17 cellular contexts compared by ENCODE assay signal in the genomic region with DNA sequence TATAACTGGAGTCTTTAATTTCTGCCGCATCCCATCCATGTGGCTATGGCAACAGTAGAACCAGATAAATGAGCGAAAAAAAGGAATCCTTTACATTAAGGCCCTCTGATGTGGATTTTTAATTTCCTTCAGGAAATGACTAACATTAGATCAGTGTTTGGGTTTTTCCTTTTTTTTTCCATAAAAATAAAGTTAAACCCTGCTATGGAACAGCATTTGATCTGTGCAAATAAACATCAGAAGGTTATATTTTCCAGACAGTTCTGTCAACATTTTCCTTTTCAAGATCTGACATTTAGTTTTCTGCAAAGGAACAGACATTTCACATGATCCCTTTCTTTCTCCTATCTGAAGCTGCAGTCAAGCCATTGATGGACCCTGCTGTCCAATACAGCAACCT. TPM values are rescaled to one million over a fixed set of nuclear protein-coding genes. Genes with fewer than 3 reads are reported as not detected.
DNase-seq lines count a peak whose midpoint lies in the region; FAIRE-seq and TF ChIP-seq lines count a peak whose summit lies in the region.
"Had no signal": no experiment of that assay in that cellular context is flagged by ENCODE, and none has a peak within 500 bp of the region (broad histone marks: within the 10 kb centered on the region; RNA-seq: fewer than 3 reads in every experiment).

No MANE protein-coding gene starts in this region.

- no peak overlapping the region for H3K27ac Mint-ChIP-seq in astrocyte (ENCODE audit: unreplicated experiment)

- H3K4me3 ChIP-seq in astrocyte (ENCODE audit: insufficient read depth, low read depth, low read length) (no peak overlapping the region), dorsolateral prefrontal cortex (peak overlapping the region in 9 of 59 donors; percentile 4 to 26 (median 9)), skeletal muscle tissue (ENCODE audit: low read length in 3 of 3) (no peak overlapping the region)
- H3K4me3 ChIP-seq: GM12878, SJSA1 had no signal

- no peak overlapping the region for H3K27ac ChIP-seq in astrocyte (ENCODE audit: low read depth, low read length)
- H3K27ac ChIP-seq in dorsolateral prefrontal cortex, result peak overlapping the region in 45 of 59 donors; percentile 2 to 79 (median 42)
- peak overlapping the region; percentile 14 for H3K27ac ChIP-seq in skeletal muscle tissue (ENCODE audit: low read depth, low read length)
- H3K27ac ChIP-seq: SJSA1 had no signal

- H3K4me1 ChIP-seq in astrocyte (ENCODE audit: insufficient read depth, low read length) (peaks cover 8% of the 10 kb centered on the region), skeletal muscle tissue (ENCODE audit: control insufficient read depth in 3 of 3, insufficient read depth in 3 of 3, low read length in 3 of 3) (peaks cover 22 to 40% (median 34%) of the 10 kb centered on the region in 3 donors)

- no peaks in the 10 kb centered on the region for H3K27me3 ChIP-seq in astrocyte (ENCODE audit: insufficient read depth, low read length)
- H3K27me3 ChIP-seq in dorsolateral prefrontal cortex, result no peaks in the 10 kb centered on the region
- H3K27me3 ChIP-seq in skeletal muscle tissue (ENCODE audit: control insufficient read depth in 3 of 3, insufficient read depth in 3 of 3, low read length in 3 of 3), result no peaks in the 10 kb centered on the region
- H3K27me3 ChIP-seq: SJSA1 had no signal

- H3K4me3 Mint-ChIP-seq in astrocyte (ENCODE audit: unreplicated experiment), result no peak overlapping the region

- H4K20me1 ChIP-seq in astrocyte (ENCODE audit: insufficient read depth, low read length), result no peaks in the 10 kb centered on the region

- in situ Hi-C loops in G401 (cut with HindIII; ENCODE audit: low sequenced_read_pairs), result no loop called here

- FAIRE-seq in astrocyte (lab: Jason Lieb, UNC), result peak; percentile 54
- FAIRE-seq: GM12878, GM18507, HTR-8/SVneo had no signal

- no peaks in the 10 kb centered on the region for H3K36me3 ChIP-seq in astrocyte (ENCODE audit: insufficient read depth, low read length)
- no peaks in the 10 kb centered on the region for H3K36me3 ChIP-seq in skeletal muscle tissue (ENCODE audit: control insufficient read depth in 3 of 3, insufficient read depth in 3 of 3, low read length in 3 of 3)
- H3K36me3 ChIP-seq: SJSA1 had no signal

- no peak for TF ChIP-seq CTCF in astrocyte (IDR thresholded peaks at IDR 0.05; ENCODE audit: insufficient read depth, low read depth, low read length)
- no peak for TF ChIP-seq CTCF in dorsolateral prefrontal cortex (IDR thresholded peaks at IDR 0.05 in 54 of 56, conservative IDR thresholded peaks at IDR 0.05 in 2 of 56; ENCODE audit: low read depth in 1 of 56, partially characterized antibody in 56 of 56)

- H3K4me2 ChIP-seq in astrocyte (ENCODE audit: low read length), result peak overlapping the region; percentile 37

- intact Hi-C loops in dorsolateral prefrontal cortex (cut with DNase I), result no loop called here

- no peaks in the 10 kb centered on the region for H3K27me3 Mint-ChIP-seq in astrocyte (ENCODE audit: low read depth, unreplicated experiment)

- H3K9me3 Mint-ChIP-seq in astrocyte (ENCODE audit: unreplicated experiment), result peaks cover 2% of the 10 kb centered on the region

- DNase-seq in G401 (ENCODE audit: low spot score) (peak; percentile 50), astrocyte (ENCODE audit: low read depth) (no peak), dorsolateral prefrontal cortex (no peak), NCI-H2227 treated with DMSO at 0.1 percent for 48 hours (lab: John Stamatoyannopoulos, UW) (no peak), NCI-H128 (lab: John Stamatoyannopoulos, UW; ENCODE audit: unreplicated experiment) (no peak), NCI-H187 (lab: John Stamatoyannopoulos, UW) (no peak)
- DNase-seq: DMS153, MV-4-11, NCI-H1436, NCI-H2081, NCI-H226, NCI-H526 treated with DMSO at 0.1 percent for 48 hours had no signal

- peaks cover 2% of the 10 kb centered on the region for H3K36me3 Mint-ChIP-seq in astrocyte (ENCODE audit: low read depth, unreplicated experiment)

- H3K9ac ChIP-seq in astrocyte (ENCODE audit: low read length) (no peak overlapping the region), skeletal muscle tissue (ENCODE audit: low read depth in 1 of 3, low read length in 3 of 3) (no peak overlapping the region)

- H2AFZ ChIP-seq in astrocyte (ENCODE audit: low read depth, low read length), result no peak overlapping the region

- H3K79me2 ChIP-seq in astrocyte (ENCODE audit: insufficient read depth, low read length), result no peaks in the 10 kb centered on the region

- H3K4me1 Mint-ChIP-seq in astrocyte (ENCODE audit: low read depth, unreplicated experiment), result peaks cover 12% of the 10 kb centered on the region

- H3K9me3 ChIP-seq in astrocyte (ENCODE audit: insufficient read depth, low read depth, low read length) (no peaks in the 10 kb centered on the region), skeletal muscle tissue (ENCODE audit: control insufficient read depth in 3 of 3, low read length in 3 of 3) (no peaks in the 10 kb centered on the region)
- H3K9me3 ChIP-seq: SJSA1 had no signal

RNA-seq across cellular contexts. Expression of gene ANKH, which starts 49.9 kb away (rescaled TPM):
- 0.68 TPM in 1 of 2 replicates, not detected in the other for total RNA-seq in G401 (2014; rRNA removed; shearing (Covaris generic))
- 15.8 and 20.3 TPM in 2 replicates for total RNA-seq in astrocyte
- total RNA-seq in dorsolateral prefrontal cortex, result 100 to 1,000 TPM; 182 to 332 (median 241) TPM
- 13.0 TPM for total RNA-seq in skeletal muscle tissue
